Comparison of ENCODE assay signal across 27 cellular contexts in the genomic region with DNA sequence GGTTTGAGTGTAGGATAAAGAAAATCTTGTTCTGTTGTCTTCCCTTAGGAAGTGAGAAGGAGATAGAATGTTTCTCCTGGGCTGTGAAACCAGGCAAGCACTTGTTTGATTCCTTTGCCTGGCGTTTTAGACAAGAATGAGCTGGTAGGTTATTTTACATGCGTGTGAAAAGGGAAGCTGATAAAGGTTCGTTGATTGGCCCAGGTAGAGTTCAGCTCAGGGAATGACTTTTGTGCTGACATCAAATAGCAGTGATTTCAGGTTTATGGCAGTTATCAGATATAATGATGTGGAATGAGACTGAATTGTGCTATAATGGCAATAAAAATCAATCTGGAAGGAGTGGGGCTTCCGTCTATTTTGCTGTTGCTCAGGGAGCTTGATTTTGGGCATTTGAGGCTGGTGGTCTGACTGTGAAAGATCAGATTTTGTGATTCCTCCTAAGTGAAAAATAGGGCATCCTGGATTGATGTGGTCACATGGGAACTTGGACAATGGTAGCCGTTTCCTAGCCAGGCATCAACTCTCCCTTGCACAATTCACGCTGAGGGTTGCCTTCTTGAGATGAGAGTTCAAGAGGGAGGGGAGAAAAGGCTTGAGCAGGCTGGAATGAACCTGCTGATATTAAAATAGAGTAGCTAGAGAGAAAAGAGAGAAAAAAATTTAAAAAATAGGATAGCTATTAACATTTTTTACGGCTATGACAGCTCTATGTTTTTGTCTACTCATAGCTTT.
"Had no signal": no experiment of that assay in that cellular context is flagged by ENCODE, and none has a peak within 500 bp of the region (broad histone marks: within the 10 kb centered on the region; RNA-seq: fewer than 3 reads in every experiment).

No MANE protein-coding gene starts in this region.

- H3K4me3 ChIP-seq: ascending aorta, breast epithelium, cardiac muscle cell, coronary artery, dorsolateral prefrontal cortex had no signal

- H3K36me3 ChIP-seq: ascending aorta, breast epithelium, cardiac muscle cell had no signal

- DNase-seq: activated CD4-positive, alpha-beta memory T cell treated with anti-CD3 and anti-CD28 coated beads for 36 hours; activated CD4-positive, alpha-beta T cell treated with anti-CD3 and anti-CD28 coated beads for 36 hours; activated CD4-positive, alpha-beta T cell treated with anti-CD3 and anti-CD28 coated beads, Interleukin-2, amount 10 ng/mL, durations not matched to agents 24 days and 14 days; activated CD4-positive, CD25-positive, alpha-beta regulatory T cell; activated CD4-positive, CD25-positive, alpha-beta regulatory T cell treated with anti-CD3 and anti-CD28 coated beads, Interleukin-2, amount 50 U/mL, for 72 hours; activated CD8-positive, alpha-beta memory T cell treated with anti-CD3 and anti-CD28 coated beads, Interleukin-2, amount 50 U/mL, for 48 hours; activated gamma-delta T cell; activated naive CD4-positive, alpha-beta T cell; activated naive CD4-positive, alpha-beta T cell treated with anti-CD3 and anti-CD28 coated beads, Interleukin-2, amount 10 ng/mL, durations not matched to agents 7 days and 5 days; activated naive CD8-positive, alpha-beta T cell treated with anti-CD3 and anti-CD28 coated beads, Interleukin-2, amount 10 ng/mL, durations not matched to agents 7 days and 5 days; activated T-cell treated with anti-CD3 and anti-CD28 coated beads for 4 hours; activated T-cell treated with anti-CD3 and anti-CD28 coated beads, Interleukin-2, amount 50 U/mL, for 24 hours; activated T-cell treated with anti-CD3 and anti-CD28 coated beads, Interleukin-2, amount 50 U/mL, for 72 hours; central memory CD4-positive, alpha-beta T cell; cerebellar nuclear complex; dorsolateral prefrontal cortex; effector memory CD4-positive, alpha-beta T cell; endodermal cell; foreskin fibroblast; T-helper 2 cell had no signal

- FAIRE-seq: frontal cortex had no signal

- H3K4me1 ChIP-seq: ascending aorta, breast epithelium had no signal

- H3K27ac ChIP-seq: ascending aorta, breast epithelium, cardiac muscle cell, coronary artery, dorsolateral prefrontal cortex had no signal

- ATAC-seq: activated CD4-positive, alpha-beta T cell treated with anti-CD3 and anti-CD28 coated beads for 36 hours; activated naive CD4-positive, alpha-beta T cell treated with anti-CD3 and anti-CD28 coated beads, Interleukin-2, amount 50 U/mL, for 72 hours; activated T-cell treated with anti-CD3 and anti-CD28 coated beads, Interleukin-2, amount 50 U/mL, for 72 hours; esophagus mucosa had no signal

- H3K27me3 ChIP-seq: ascending aorta, breast epithelium, cardiac muscle cell had no signal

- H3K9me3 ChIP-seq: ascending aorta, breast epithelium had no signal
